8 cellular contexts compared by ENCODE assay signal in genomic region chr15:70504305-70504951, GRCh38.
DNase-seq lines count a peak whose midpoint lies in the region; ATAC-seq and TF ChIP-seq lines count a peak whose summit lies in the region.

No MANE protein-coding gene starts in this region.

- H3K9me3 ChIP-seq in CD8-positive, alpha-beta memory T cell (ENCODE audit: low read length) = no peaks in the 10 kb centered on the region
- peaks cover under 1% of the 10 kb centered on the region; the same call in 1 of the 2 replicates for H3K9me3 ChIP-seq in SU-DHL-6 (ENCODE audit: insufficient read depth, low read length)

- H3K9ac ChIP-seq in SU-DHL-6 (ENCODE audit: low read length) = no peak overlapping the region

- H3K27ac Mint-ChIP-seq in CD8-positive, alpha-beta memory T cell = peak overlapping the region in 2 of 8 donors; percentile 14 to 36
- H3K27ac Mint-ChIP-seq in nephron progenitor cell = no peak overlapping the region
- H3K27ac Mint-ChIP-seq in glutamatergic neuron (ENCODE audit: unreplicated experiment) = no peak overlapping the region

- H3K36me3 Mint-ChIP-seq in CD8-positive, alpha-beta memory T cell = no peaks in the 10 kb centered on the region
- H3K36me3 Mint-ChIP-seq in nephron progenitor cell (ENCODE audit: low read depth) (no peaks in the 10 kb centered on the region), glutamatergic neuron (ENCODE audit: unreplicated experiment) (no peaks in the 10 kb centered on the region)

- CTCF ChIA-PET in CD8-positive, alpha-beta memory T cell (lab: Charles Lee) = interaction anchor here (0.8 to 6.0 kb wide), 7 partner anchors 9 to 1028 kb away, joined by 3 to 34 read pairs (median 3); no protein-coding TSS in a partner anchor

- H3K79me2 ChIP-seq in SU-DHL-6 (ENCODE audit: insufficient read depth, low read length) = no peaks in the 10 kb centered on the region

- no peaks in the 10 kb centered on the region for H3K27me3 ChIP-seq in CD8-positive, alpha-beta memory T cell (ENCODE audit: insufficient read depth, low read length, poor library complexity, severe bottlenecking)
- H3K27me3 ChIP-seq in SU-DHL-6 (ENCODE audit: low read length) (no peaks in the 10 kb centered on the region), foreskin keratinocyte (peaks cover 41% of the 10 kb centered on the region)

- H3K27ac ChIP-seq in CD8-positive, alpha-beta memory T cell (ENCODE audit: low read depth, low read length) = no peak overlapping the region
- H3K27ac ChIP-seq in SU-DHL-6 (ENCODE audit: low read depth, low read length) (no peak overlapping the region), foreskin keratinocyte (no peak overlapping the region)

- peaks cover 49% of the 10 kb centered on the region for H3K4me1 ChIP-seq in CD8-positive, alpha-beta memory T cell (ENCODE audit: insufficient read depth, low read length)
- H3K4me1 ChIP-seq in foreskin keratinocyte = peaks cover 30% of the 10 kb centered on the region

- H4K20me1 ChIP-seq in SU-DHL-6 (ENCODE audit: low read depth, low read length) = no peaks in the 10 kb centered on the region

- H3K4me2 ChIP-seq in SU-DHL-6 (ENCODE audit: low read depth, low read length, poor library complexity, severe bottlenecking) = peak overlapping the region; percentile 10

- H2AFZ ChIP-seq in SU-DHL-6 (ENCODE audit: low read depth, low read length, severe bottlenecking) = no peak overlapping the region

- DNase-seq in CD8-positive, alpha-beta memory T cell = no peak
- DNase-seq in foreskin keratinocyte = no peak
- peak; percentile 62 for DNase-seq in stimulated activated CD8-positive, alpha-beta memory T cell treated with anti-CD3 and anti-CD28 coated beads, Interleukin-4, amount 100 ng/mL, for 48 hours
- no peak for DNase-seq in nephron progenitor cell
- DNase-seq in glutamatergic neuron = no peak

- no peaks in the 10 kb centered on the region for H3K9me2 ChIP-seq in SU-DHL-6 (replicated peaks; ENCODE audit: insufficient read depth, low read length)

- no peaks in the 10 kb centered on the region for H3K36me3 ChIP-seq in CD8-positive, alpha-beta memory T cell (ENCODE audit: insufficient read depth, low read length)
- no peaks in the 10 kb centered on the region for H3K36me3 ChIP-seq in SU-DHL-6 (ENCODE audit: low read length)

- POLR2A ChIA-PET in CD8-positive, alpha-beta memory T cell (lab: Charles Lee) = interaction anchor here (0.6 to 1.1 kb wide), 3 partner anchors 12 to 1059 kb away, joined by 3 to 4 read pairs (median 3); no protein-coding TSS in a partner anchor

- H3K9me3 Mint-ChIP-seq in CD8-positive, alpha-beta memory T cell = peaks cover 0 to 7% (median 5%) of the 10 kb centered on the region in 5 donors
- H3K9me3 Mint-ChIP-seq in nephron progenitor cell = peaks cover 17% of the 10 kb centered on the region
- H3K9me3 Mint-ChIP-seq in glutamatergic neuron (ENCODE audit: unreplicated experiment) = peaks cover 5% of the 10 kb centered on the region

- H3F3A ChIP-seq in SU-DHL-6 (ENCODE audit: insufficient read depth) = no peaks in the 10 kb centered on the region

- peak overlapping the region; percentile 35 for H3K4me3 ChIP-seq in CD8-positive, alpha-beta memory T cell (ENCODE audit: low read length)
- H3K4me3 ChIP-seq in SU-DHL-6 (ENCODE audit: insufficient read depth, low read length, poor library complexity, severe bottlenecking) = no peak overlapping the region

- peak overlapping the region in 6 of 7 donors; percentile 32 to 82 (median 50) for H3K4me3 Mint-ChIP-seq in CD8-positive, alpha-beta memory T cell
- H3K4me3 Mint-ChIP-seq in nephron progenitor cell (no peak overlapping the region), glutamatergic neuron (ENCODE audit: unreplicated experiment) (no peak overlapping the region)

- TF ChIP-seq CTCF in SU-DHL-6 (IDR thresholded peaks at IDR 0.05; ENCODE audit: insufficient read depth, low read length, poor library complexity, severe bottlenecking) (no peak), foreskin keratinocyte (conservative IDR thresholded peaks at IDR 0.05) (no peak), nephron progenitor cell (IDR thresholded peaks at IDR 0.05) (no peak), glutamatergic neuron (IDR thresholded peaks at IDR 0.05; ENCODE audit: partially characterized antibody, unreplicated experiment) (no peak)

- peaks cover 43 to 56% (median 52%) of the 10 kb centered on the region in 3 donors for H3K4me1 Mint-ChIP-seq in CD8-positive, alpha-beta memory T cell
- peaks cover 53% of the 10 kb centered on the region for H3K4me1 Mint-ChIP-seq in nephron progenitor cell
- peaks cover 22% of the 10 kb centered on the region for H3K4me1 Mint-ChIP-seq in glutamatergic neuron (ENCODE audit: low read depth, unreplicated experiment)

- peak; percentile 48 for ATAC-seq in GM19023 (IDR thresholded peaks at IDR 0.05; ENCODE audit: unreplicated experiment)
- peak; percentile 53 for ATAC-seq in HG03139 (IDR thresholded peaks at IDR 0.05; ENCODE audit: unreplicated experiment)
- peak; percentile 16 for ATAC-seq in foreskin keratinocyte

- H3K27me3 Mint-ChIP-seq in CD8-positive, alpha-beta memory T cell = no peaks in the 10 kb centered on the region
- H3K27me3 Mint-ChIP-seq in nephron progenitor cell (ENCODE audit: low read depth, poor library complexity) (peaks cover 9% of the 10 kb centered on the region), glutamatergic neuron (ENCODE audit: unreplicated experiment) (peaks cover 10% of the 10 kb centered on the region)

Comparison
In these comparisons a context has a peak if more than half of its experiments do, and no peak if none do; other contexts are left out.
1. H3K4me3 Mint-ChIP-seq: peak in CD8-positive, alpha-beta memory T cell (6 of 7); none in nephron progenitor cell (single experiment) and glutamatergic neuron (single experiment).
2. Peak in every context shown above with its lines, with median percentiles within 50 percentile points of each other: ATAC-seq.